Comparison of ENCODE assay signal across 1 cellular context in the genomic region with DNA sequence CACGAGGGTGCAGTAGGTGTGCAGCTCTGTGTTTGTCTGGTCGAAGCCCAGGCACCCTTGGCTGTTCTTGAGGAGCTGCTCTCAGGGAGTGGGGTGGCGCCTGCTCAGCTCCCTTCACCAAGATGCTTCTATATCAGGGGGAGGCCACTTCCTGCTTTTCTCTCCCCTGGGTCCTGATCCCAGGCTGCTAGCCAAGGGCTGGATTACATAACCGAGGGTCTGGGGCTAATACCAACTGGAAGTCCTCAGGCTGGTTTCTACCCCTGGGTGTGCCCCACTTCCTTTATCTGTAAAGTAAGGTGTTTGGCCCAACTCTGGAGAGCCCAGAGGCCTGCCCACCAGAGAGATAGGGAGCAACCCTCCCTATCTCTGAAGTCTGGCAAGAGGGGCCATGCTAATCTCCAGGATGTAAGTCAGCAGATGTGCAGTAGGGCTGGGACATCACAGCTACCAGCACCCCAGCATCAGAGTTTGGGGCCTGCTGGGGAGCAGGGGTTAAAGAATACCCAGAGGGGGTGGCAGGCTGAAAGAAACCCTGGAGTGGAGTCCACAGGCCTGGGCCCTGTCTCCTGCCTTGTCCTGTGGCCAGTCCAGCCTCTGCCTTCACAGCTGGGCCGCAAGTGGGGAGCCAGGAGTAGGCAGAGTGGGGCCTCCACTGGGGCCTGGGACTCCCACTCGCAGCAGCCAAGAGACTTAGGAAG.
TF ChIP-seq lines count a peak whose summit lies in the region.

No MANE protein-coding gene starts in this region.

TF ChIP-seq in K562, 482 proteins besides CTCF, POLR2A, EP300 and RAD21 (continued from another document and continues in another):
- TF ChIP-seq MYBL2 (IDR thresholded peaks at IDR 0.05; ENCODE audit: low read depth) (no peak), MYBL2 (CRISPR knock-in tag; IDR thresholded peaks at IDR 0.05; ENCODE audit: borderline replicate concordance) (no peak), ETV5 (CRISPR knock-in tag; IDR thresholded peaks at IDR 0.05; ENCODE audit: low read depth) (0 out of 2 replicates have a peak, but pooled peaks have one; percentile 56), GATAD2B (IDR thresholded peaks at IDR 0.05; ENCODE audit: borderline replicate concordance) (no peak; the same call in 1 of the 2 replicates), CSDE1 (IDR thresholded peaks at IDR 0.05) (no peak), RCOR1 (IDR thresholded peaks at IDR 0.05; ENCODE audit: borderline replicate concordance in 1 of 2, low read depth in 2 of 2, low read length in 2 of 2) (peak in 1 of 2 experiments; percentile 14; a peak in 1 of 4 replicates), ZNF232 (CRISPR knock-in tag; IDR thresholded peaks at IDR 0.05) (no peak), SMARCE1 (IDR thresholded peaks at IDR 0.05) (0 out of 2 replicates have a peak, but pooled peaks have one; percentile 33), HOMEZ (CRISPR knock-in tag; IDR thresholded peaks at IDR 0.05) (no peak), EGR1 (conservative IDR thresholded peaks at IDR 0.05) (no peak; the same call in 1 of the 2 replicates), MYNN (IDR thresholded peaks at IDR 0.05) (peak; percentile 26; the same call in 1 of the 2 replicates), MYNN (CRISPR knock-in tag; IDR thresholded peaks at IDR 0.05) (no peak), CUX1 (CRISPR knock-in tag; IDR thresholded peaks at IDR 0.05) (no peak), RBBP5 (IDR thresholded peaks at IDR 0.05; ENCODE audit: borderline replicate concordance, insufficient read depth, low read length, poor library complexity, severe bottlenecking) (peak; percentile 51), DPF2 (IDR thresholded peaks at IDR 0.05) (peak; percentile 51; the same call in 1 of the 2 replicates), SIX5 (IDR thresholded peaks at IDR 0.05; ENCODE audit: borderline replicate concordance in 1 of 2, insufficient read depth in 1 of 2, low read depth in 1 of 2, low read length in 2 of 2) (no peak), ZBTB5 (IDR thresholded peaks at IDR 0.05) (no peak), FOXP1 (CRISPR knock-in tag; IDR thresholded peaks at IDR 0.05) (no peak), CTBP1 (IDR thresholded peaks at IDR 0.05; ENCODE audit: borderline replicate concordance) (0 out of 2 replicates have a peak, but pooled peaks have one; percentile 51), FOXJ2 (tag; IDR thresholded peaks at IDR 0.05) (no peak), ZNF354B (CRISPR knock-in tag; IDR thresholded peaks at IDR 0.05) (no peak), YBX1 (IDR thresholded peaks at IDR 0.05) (no peak), HDAC1 (IDR thresholded peaks at IDR 0.05) (no peak), TBP (optimal IDR thresholded peaks at IDR 0.05; ENCODE audit: low read depth, low read length) (no peak), SREBF2 (CRISPR knock-in tag; IDR thresholded peaks at IDR 0.05) (no peak), FOXM1 (IDR thresholded peaks at IDR 0.05; ENCODE audit: low read depth) (peak; percentile 13; the same call in 1 of the 2 replicates), FOXM1 (CRISPR knock-in tag; IDR thresholded peaks at IDR 0.05; ENCODE audit: low read depth) (no peak), KLF1 (tag; IDR thresholded peaks at IDR 0.05) (no peak), GTF2F1 (IDR thresholded peaks at IDR 0.05; ENCODE audit: low read depth, low read length) (no peak), ZNF76 (CRISPR knock-in tag; IDR thresholded peaks at IDR 0.05; ENCODE audit: borderline replicate concordance) (no peak), PURB (CRISPR knock-in tag; IDR thresholded peaks at IDR 0.05; ENCODE audit: low read depth) (no peak), POLR2G (IDR thresholded peaks at IDR 0.05; ENCODE audit: low read depth, low read length) (0 out of 2 replicates have a peak, but pooled peaks have one; percentile 21), TFAP4 (CRISPR knock-in tag; IDR thresholded peaks at IDR 0.05; ENCODE audit: borderline replicate concordance) (peak; percentile 72), FOXJ3 (CRISPR knock-in tag; IDR thresholded peaks at IDR 0.05) (no peak), SMARCA4 (IDR thresholded peaks at IDR 0.05) (0 out of 2 replicates have a peak, but pooled peaks have one; percentile 36)
- TF ChIP-seq, protein P1, sequence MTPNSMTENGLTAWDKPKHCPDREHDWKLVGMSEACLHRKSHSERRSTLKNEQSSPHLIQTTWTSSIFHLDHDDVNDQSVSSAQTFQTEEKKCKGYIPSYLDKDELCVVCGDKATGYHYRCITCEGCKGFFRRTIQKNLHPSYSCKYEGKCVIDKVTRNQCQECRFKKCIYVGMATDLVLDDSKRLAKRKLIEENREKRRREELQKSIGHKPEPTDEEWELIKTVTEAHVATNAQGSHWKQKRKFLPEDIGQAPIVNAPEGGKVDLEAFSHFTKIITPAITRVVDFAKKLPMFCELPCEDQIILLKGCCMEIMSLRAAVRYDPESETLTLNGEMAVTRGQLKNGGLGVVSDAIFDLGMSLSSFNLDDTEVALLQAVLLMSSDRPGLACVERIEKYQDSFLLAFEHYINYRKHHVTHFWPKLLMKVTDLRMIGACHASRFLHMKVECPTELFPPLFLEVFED (CRISPR knock-in tag; conservative IDR thresholded peaks at IDR 0.05) = no peak
- TF ChIP-seq, protein P2, sequence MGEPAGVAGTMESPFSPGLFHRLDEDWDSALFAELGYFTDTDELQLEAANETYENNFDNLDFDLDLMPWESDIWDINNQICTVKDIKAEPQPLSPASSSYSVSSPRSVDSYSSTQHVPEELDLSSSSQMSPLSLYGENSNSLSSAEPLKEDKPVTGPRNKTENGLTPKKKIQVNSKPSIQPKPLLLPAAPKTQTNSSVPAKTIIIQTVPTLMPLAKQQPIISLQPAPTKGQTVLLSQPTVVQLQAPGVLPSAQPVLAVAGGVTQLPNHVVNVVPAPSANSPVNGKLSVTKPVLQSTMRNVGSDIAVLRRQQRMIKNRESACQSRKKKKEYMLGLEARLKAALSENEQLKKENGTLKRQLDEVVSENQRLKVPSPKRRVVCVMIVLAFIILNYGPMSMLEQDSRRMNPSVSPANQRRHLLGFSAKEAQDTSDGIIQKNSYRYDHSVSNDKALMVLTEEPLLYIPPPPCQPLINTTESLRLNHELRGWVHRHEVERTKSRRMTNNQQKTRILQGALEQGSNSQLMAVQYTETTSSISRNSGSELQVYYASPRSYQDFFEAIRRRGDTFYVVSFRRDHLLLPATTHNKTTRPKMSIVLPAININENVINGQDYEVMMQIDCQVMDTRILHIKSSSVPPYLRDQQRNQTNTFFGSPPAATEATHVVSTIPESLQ (CRISPR knock-in tag; IDR thresholded peaks at IDR 0.05) = 0 out of 2 replicates have a peak, but pooled peaks have one; percentile 67
- TF ChIP-seq, protein P3, sequence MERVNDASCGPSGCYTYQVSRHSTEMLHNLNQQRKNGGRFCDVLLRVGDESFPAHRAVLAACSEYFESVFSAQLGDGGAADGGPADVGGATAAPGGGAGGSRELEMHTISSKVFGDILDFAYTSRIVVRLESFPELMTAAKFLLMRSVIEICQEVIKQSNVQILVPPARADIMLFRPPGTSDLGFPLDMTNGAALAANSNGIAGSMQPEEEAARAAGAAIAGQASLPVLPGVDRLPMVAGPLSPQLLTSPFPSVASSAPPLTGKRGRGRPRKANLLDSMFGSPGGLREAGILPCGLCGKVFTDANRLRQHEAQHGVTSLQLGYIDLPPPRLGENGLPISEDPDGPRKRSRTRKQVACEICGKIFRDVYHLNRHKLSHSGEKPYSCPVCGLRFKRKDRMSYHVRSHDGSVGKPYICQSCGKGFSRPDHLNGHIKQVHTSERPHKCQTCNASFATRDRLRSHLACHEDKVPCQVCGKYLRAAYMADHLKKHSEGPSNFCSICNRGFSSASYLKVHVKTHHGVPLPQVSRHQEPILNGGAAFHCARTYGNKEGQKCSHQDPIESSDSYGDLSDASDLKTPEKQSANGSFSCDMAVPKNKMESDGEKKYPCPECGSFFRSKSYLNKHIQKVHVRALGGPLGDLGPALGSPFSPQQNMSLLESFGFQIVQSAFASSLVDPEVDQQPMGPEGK (CRISPR knock-in tag; IDR thresholded peaks at IDR 0.05; ENCODE audit: borderline replicate concordance) = no peak
- TF ChIP-seq, protein P4, sequence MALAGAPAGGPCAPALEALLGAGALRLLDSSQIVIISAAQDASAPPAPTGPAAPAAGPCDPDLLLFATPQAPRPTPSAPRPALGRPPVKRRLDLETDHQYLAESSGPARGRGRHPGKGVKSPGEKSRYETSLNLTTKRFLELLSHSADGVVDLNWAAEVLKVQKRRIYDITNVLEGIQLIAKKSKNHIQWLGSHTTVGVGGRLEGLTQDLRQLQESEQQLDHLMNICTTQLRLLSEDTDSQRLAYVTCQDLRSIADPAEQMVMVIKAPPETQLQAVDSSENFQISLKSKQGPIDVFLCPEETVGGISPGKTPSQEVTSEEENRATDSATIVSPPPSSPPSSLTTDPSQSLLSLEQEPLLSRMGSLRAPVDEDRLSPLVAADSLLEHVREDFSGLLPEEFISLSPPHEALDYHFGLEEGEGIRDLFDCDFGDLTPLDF (CRISPR knock-in tag; IDR thresholded peaks at IDR 0.05) = no peak
- TF ChIP-seq, protein P5, sequence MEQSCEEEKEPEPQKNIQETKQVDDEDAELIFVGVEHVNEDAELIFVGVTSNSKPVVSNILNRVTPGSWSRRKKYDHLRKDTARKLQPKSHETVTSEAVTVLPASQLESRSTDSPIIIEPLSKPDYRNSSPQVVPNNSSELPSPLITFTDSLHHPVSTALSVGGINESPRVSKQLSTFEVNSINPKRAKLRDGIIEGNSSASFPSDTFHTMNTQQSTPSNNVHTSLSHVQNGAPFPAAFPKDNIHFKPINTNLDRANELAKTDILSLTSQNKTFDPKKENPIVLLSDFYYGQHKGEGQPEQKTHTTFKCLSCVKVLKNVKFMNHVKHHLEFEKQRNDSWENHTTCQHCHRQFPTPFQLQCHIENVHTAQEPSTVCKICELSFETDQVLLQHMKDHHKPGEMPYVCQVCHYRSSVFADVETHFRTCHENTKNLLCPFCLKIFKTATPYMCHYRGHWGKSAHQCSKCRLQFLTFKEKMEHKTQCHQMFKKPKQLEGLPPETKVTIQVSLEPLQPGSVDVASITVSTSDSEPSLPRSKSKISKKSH (CRISPR knock-in tag; IDR thresholded peaks at IDR 0.05) = no peak
